ENCODE assay signal across 8 cellular contexts in the genomic region with DNA sequence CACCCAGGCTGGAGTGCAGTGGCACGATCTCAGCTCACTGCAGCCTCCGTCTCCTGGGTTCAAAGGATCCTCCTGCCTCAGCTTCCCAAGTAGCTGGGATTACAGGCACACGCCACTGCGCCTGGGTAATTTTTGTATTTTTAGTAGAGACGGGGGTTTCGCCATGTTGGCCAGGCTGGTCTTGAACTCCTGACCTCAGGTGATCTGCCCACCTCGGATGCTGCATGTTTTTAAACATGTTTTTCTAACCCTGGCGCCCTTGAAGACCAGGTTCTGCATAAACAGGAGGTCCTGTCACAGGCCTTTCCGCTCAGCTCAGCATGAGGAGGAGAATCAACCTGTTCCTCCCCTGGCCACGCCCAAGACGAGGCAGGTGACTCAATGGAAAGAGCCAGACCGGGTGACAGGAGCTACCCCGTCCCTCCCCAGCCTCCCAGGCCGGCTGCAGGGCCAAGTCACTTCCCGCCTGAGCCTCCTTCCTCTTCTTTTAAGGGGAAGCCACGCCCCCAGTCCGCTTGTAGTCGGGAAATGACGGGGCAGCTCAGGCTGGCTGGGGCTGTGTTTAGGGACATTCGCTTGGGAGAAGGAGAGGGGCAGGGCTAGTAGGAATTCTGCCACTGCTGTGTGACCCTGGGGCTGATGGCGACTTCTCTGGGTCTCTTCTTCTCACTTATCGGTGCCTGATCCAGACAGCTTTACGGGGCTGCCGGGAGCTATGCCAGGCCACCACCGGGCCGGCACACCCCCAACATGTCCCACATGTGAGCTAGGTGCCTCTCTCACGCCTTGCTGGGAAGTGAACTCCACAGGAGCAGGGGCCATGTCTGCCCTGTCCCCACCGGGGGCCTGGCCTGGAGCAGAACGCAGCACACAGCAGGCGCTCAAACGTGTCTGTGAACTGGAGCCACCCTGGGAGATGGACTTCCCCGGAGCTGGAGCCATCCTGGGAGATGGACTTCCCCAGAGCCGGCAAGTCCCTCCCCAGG. TPM values are rescaled to one million over a fixed set of nuclear protein-coding genes. Genes with fewer than 3 reads are reported as not detected.
DNase-seq lines count a peak whose midpoint lies in the region; ATAC-seq lines count a peak whose summit lies in the region.

No MANE protein-coding gene starts in this region.

- H3K9ac ChIP-seq in duodenal mucosa (ENCODE audit: low read depth in 1 of 2, low read length in 2 of 2), result peak overlapping the region; percentile 58 to 71

- H3K27ac ChIP-seq in duodenal mucosa (ENCODE audit: low read depth, low read length), result peak overlapping the region; percentile 89

- in situ Hi-C loops in KBM-7 (cut with MboI; ENCODE audit: low pct_unique_long_range_greater_than_20kb, low sequenced_read_pairs), result no loop called here

- H3K36me3 ChIP-seq in duodenal mucosa (ENCODE audit: control insufficient read depth in 1 of 2, insufficient read depth in 2 of 2, low read length in 2 of 2), result peaks cover 0 to 27% of the 10 kb centered on the region in 2 donors

- DNase-seq in KBM-7, result peak; percentile 94
- peak; percentile 98 for DNase-seq in activated CD4-positive, alpha-beta T cell treated with anti-CD3 and anti-CD28 coated beads, Interleukin-2, amount 50 U/mL, for 48 hours
- DNase-seq in stimulated activated CD8-positive, alpha-beta memory T cell treated with anti-CD3 and anti-CD28 coated beads, Interleukin-4, amount 100 ng/mL, for 48 hours, result peak; percentile 97
- no peak for DNase-seq in NCI-H187 (lab: John Stamatoyannopoulos, UW)
- no peak for DNase-seq in NCI-H1930 (lab: John Stamatoyannopoulos, UW)

- H3K4me3 ChIP-seq in duodenal mucosa (ENCODE audit: low read depth in 1 of 2, low read length in 2 of 2), result peak overlapping the region; percentile 46 to 58
- peak overlapping the region; percentile 16 for H3K4me3 ChIP-seq in mononuclear cell (ENCODE audit: low read length)

- H3K9me3 ChIP-seq in duodenal mucosa (ENCODE audit: control insufficient read depth in 1 of 2, low read length in 2 of 2) (no peaks in the 10 kb centered on the region), mononuclear cell (ENCODE audit: low read depth, low read length) (no peaks in the 10 kb centered on the region)

- peak; percentile 64 for ATAC-seq in GM19395 (IDR thresholded peaks at IDR 0.05; ENCODE audit: unreplicated experiment)

- H3K4me1 ChIP-seq in duodenal mucosa (ENCODE audit: control insufficient read depth in 1 of 2, insufficient read depth in 2 of 2, low read length in 2 of 2) (peaks cover 47 to 85% of the 10 kb centered on the region in 2 donors), mononuclear cell (ENCODE audit: insufficient read depth, low read length) (peaks cover 88% of the 10 kb centered on the region)

- H3K27me3 ChIP-seq in duodenal mucosa (ENCODE audit: control insufficient read depth in 1 of 2, insufficient read depth in 2 of 2, low read length in 2 of 2) (no peaks in the 10 kb centered on the region), mononuclear cell (ENCODE audit: insufficient read depth, low read length) (no peaks in the 10 kb centered on the region)

RNA-seq across cellular contexts. Expression of a gene that starts 6.1 kb away (rescaled TPM):
- total RNA-seq in mononuclear cell, result 28.1 TPM

RNA-seq across cellular contexts. Expression of a gene that starts 56.9 kb away (rescaled TPM):
- total RNA-seq in mononuclear cell, result 38.0 TPM

Comparison
In these comparisons a context has a peak if more than half of its experiments do, and no peak if none do; other contexts are left out.
1. DNase-seq: peak in KBM-7 (single experiment), activated CD4-positive, alpha-beta T cell treated with anti-CD3 and anti-CD28 coated beads, Interleukin-2, amount 50 U/mL, for 48 hours (2 of 2) and stimulated activated CD8-positive, alpha-beta memory T cell treated with anti-CD3 and anti-CD28 coated beads, Interleukin-4, amount 100 ng/mL, for 48 hours (single experiment); none in NCI-H187 (0 of 2) and NCI-H1930 (0 of 2).